Comparison of ENCODE assay signal across 7 cellular contexts in genomic region chr13:52497979-52498378, GRCh38. TPM values are rescaled to one million over a fixed set of nuclear protein-coding genes. Genes with fewer than 3 reads are reported as not detected.
DNase-seq lines count a peak whose midpoint lies in the region; ATAC-seq, FAIRE-seq and TF ChIP-seq lines count a peak whose summit lies in the region.
"Not testable (repeated sequence)": the region's sequence is repeated elsewhere in the genome, so short reads cannot be mapped to it uniquely, and the experiment has no call there.

No MANE protein-coding gene starts in this region.

- not testable (repeated sequence) for H3K9me3 ChIP-seq in K562 (replicated peaks; ENCODE audit: control insufficient read depth, insufficient read depth, low read depth, low read length)

- not testable (repeated sequence) for H3K4me1 Mint-ChIP-seq in T-cell

- in situ Hi-C loops in K562 (cut with MboI) = loop anchor here (5.0 kb wide), 1 partner anchor 171 kb away; no protein-coding TSS in a partner anchor

- H4K20me1 ChIP-seq in K562 (replicated peaks; ENCODE audit: control insufficient read depth, insufficient read depth, low read length) = not testable (repeated sequence)

- not testable (repeated sequence) for H3K4me3 Mint-ChIP-seq in T-cell

- not testable (repeated sequence) for H3K79me2 ChIP-seq in K562 (ENCODE audit: control insufficient read depth, insufficient read depth, low read length)

- not testable (repeated sequence) for H3K27ac ChIP-seq in K562 (ENCODE audit: extremely low read depth, low read depth, low read length)

- not testable (repeated sequence) for TF ChIP-seq POLR2A in K562 (conservative IDR thresholded peaks at IDR 0.05)

- not testable (repeated sequence) for TF ChIP-seq EP300 in K562 (IDR thresholded peaks at IDR 0.05; ENCODE audit: low read length)

- H3K4me2 ChIP-seq in K562 (ENCODE audit: insufficient read depth, low read length) = not testable (repeated sequence)

- not testable (repeated sequence) for H3K36me3 Mint-ChIP-seq in T-cell

- DNase-seq in T-cell; K562 (ENCODE audit: extremely low read depth in 1 of 4, low spot score in 3 of 4): not testable (repeated sequence)

- 36% methylated on average over 2 of the region's 3 CpGs for WGBS in K562 (ENCODE audit: insufficient coverage, low coverage, missing lambda C conversion rate)

- H3K9me1 ChIP-seq in K562 (ENCODE audit: control insufficient read depth, insufficient read depth, low read length) = not testable (repeated sequence)

- not testable (repeated sequence) for H3K9ac ChIP-seq in K562 (ENCODE audit: insufficient read depth in 1 of 2, low read depth in 2 of 2, low read length in 2 of 2)

- not testable (repeated sequence) for H3K27me3 ChIP-seq in K562 (ENCODE audit: control insufficient read depth in 2 of 2, insufficient read depth in 2 of 2, low read length in 2 of 2)

- TF ChIP-seq RAD21 in K562 (CRISPR knock-in tag; conservative IDR thresholded peaks at IDR 0.05 in 1 of 2, IDR thresholded peaks at IDR 0.05 in 1 of 2) = not testable (repeated sequence)

- intact Hi-C loops in K562 (cut with micrococcal nuclease) = not testable (repeated sequence)

- not testable (repeated sequence) for FAIRE-seq in K562 (lab: Jason Lieb, UNC)

- peak overlapping the region; percentile 23 to 28 for H3K27ac Mint-ChIP-seq in T-cell

- H3K27me3 Mint-ChIP-seq in T-cell = not testable (repeated sequence)

- not testable (repeated sequence) for H3K9me3 Mint-ChIP-seq in T-cell

- not testable (repeated sequence) for BruUV-seq in K562 (replicated peaks; lab: Mats Ljungman, UMichigan)

- not testable (repeated sequence) for TF ChIP-seq CTCF in K562 (IDR thresholded peaks at IDR 0.05 in 2 of 3, conservative IDR thresholded peaks at IDR 0.05 in 1 of 3; ENCODE audit: insufficient read depth in 2 of 3, low read depth in 1 of 3, low read length in 3 of 3)

- H3K36me3 ChIP-seq in K562 (ENCODE audit: control insufficient read depth, insufficient read depth, low read length) = not testable (repeated sequence)

- not testable (repeated sequence) for H2AFZ ChIP-seq in K562 (ENCODE audit: low read depth, low read length)

- H3K4me1 ChIP-seq in K562 (replicated peaks in 1 of 2; ENCODE audit: control insufficient read depth in 2 of 2, insufficient read depth in 2 of 2, low read length in 2 of 2) = not testable (repeated sequence)

- CTCF ChIA-PET in T-cell (lab: Charles Lee); K562 (lab: Yijun Ruan, JAX; ENCODE audit: low intra/inter-chr PET ratio): not testable (repeated sequence)

- not testable (repeated sequence) for H3K4me3 ChIP-seq in K562

- POLR2A ChIA-PET in T-cell (lab: Charles Lee); K562 (lab: Yijun Ruan, JAX): not testable (repeated sequence)

- peak; percentile 85 for ATAC-seq in GM18511 (IDR thresholded peaks at IDR 0.05; ENCODE audit: unreplicated experiment)
- ATAC-seq in GM19372 (IDR thresholded peaks at IDR 0.05; ENCODE audit: low read depth, unreplicated experiment) = peak; percentile 71
- ATAC-seq in GM21515 (IDR thresholded peaks at IDR 0.05; ENCODE audit: unreplicated experiment) = peak; percentile 82
- peak; percentile 80 for ATAC-seq in HG02973 (IDR thresholded peaks at IDR 0.05; ENCODE audit: unreplicated experiment)
- ATAC-seq in HG03354 (IDR thresholded peaks at IDR 0.05; ENCODE audit: poor library complexity, severe bottlenecking, unreplicated experiment) = peak; percentile 71
- ATAC-seq in T-cell (replicated peaks in 1 of 4); K562: not testable (repeated sequence)

TF ChIP-seq in K562, 482 proteins besides CTCF, POLR2A, EP300 and RAD21:
- TF ChIP-seq RAD51 (IDR thresholded peaks at IDR 0.05; ENCODE audit: borderline replicate concordance, low read depth) = 0 out of 2 replicates have a peak, but pooled peaks have one; percentile 11
TF ChIP-seq in K562: peak in this region for 1; not testable (repeated sequence) for 481.

RNA-seq across cellular contexts. Expression of gene CKAP2, which starts 42.7 kb away (rescaled TPM):
- 10 to 100 TPM in 4 of 5 donors, 1 to 10 TPM in 1; 9.0 to 38.7 (median 12.0) TPM for total RNA-seq in T-cell
- 11.1 and 56.9 TPM in 2 replicates for total RNA-seq in K562 (2011; cell fraction: chromatin; rRNA removed; ENCODE audit: low replicate concordance)
- 5.5 and 8.9 TPM in 2 replicates for total RNA-seq in K562 (2011; cell fraction: nucleolus; rRNA removed)
- 15.3 and 20.2 TPM in 2 replicates for total RNA-seq in K562 (2011; cell fraction: nucleoplasm; rRNA removed)
- total RNA-seq in K562 (2014; rRNA removed) = 31.3 and 34.8 TPM in 2 replicates
- 45.5 and 54.6 TPM in 2 replicates for total RNA-seq in K562 (2014; rRNA removed; fragmentation: Illumina TruSeq; extraction: Trizol)
- total RNA-seq in K562 (2015; rRNA removed; fragmentation: Illumina TruSeq; extraction: Trizol) = 47.7 and 55.1 TPM in 2 replicates
- 41.4 and 45.1 TPM in 2 replicates for total RNA-seq in K562 (2021)
- polyA plus RNA-seq in K562 (2011; rRNA removed) = 17.9 and 24.2 TPM in 2 replicates
- 4.9 and 10.3 TPM in 2 replicates for polyA plus RNA-seq in K562 (2011; cell fraction: cytosol; rRNA removed)
- 11.0 and 13.3 TPM in 2 replicates for polyA plus RNA-seq in K562 (2011; cell fraction: nucleus; rRNA removed)
- 35.6 and 40.5 TPM in 2 replicates for polyA plus RNA-seq in K562 (2012)
- polyA plus RNA-seq in K562 (2014; fragmentation: Illumina TruSeq; extraction: Trizol) = 53.5 and 63.5 TPM in 2 replicates
- polyA plus RNA-seq in K562 (2014; fragmentation: Nextera tagmentation; extraction: Ambion mirVana) = 10 to 100 TPM; 21.9 to 26.8 TPM
- polyA plus RNA-seq in K562 (2014; rRNA removed) = 24.8 and 31.5 TPM in 2 replicates
- 37.7 and 45.4 TPM in 2 replicates for polyA minus RNA-seq in K562 (2011; rRNA and poly(A)+ RNA removed)
- 16.1 and 18.2 TPM in 2 replicates for polyA minus RNA-seq in K562 (2011; cell fraction: cytosol; rRNA and poly(A)+ RNA removed)
- polyA minus RNA-seq in K562 (2011; cell fraction: nucleus; rRNA and poly(A)+ RNA removed) = 11.2 and 24.5 TPM in 2 replicates

RNA-seq across cellular contexts. Expression of gene VPS36, which starts 47.5 kb away (rescaled TPM):
- 10 to 100 TPM; 43.3 to 53.7 (median 49.2) TPM for total RNA-seq in T-cell
- total RNA-seq in K562 (2011; cell fraction: chromatin; rRNA removed; ENCODE audit: low replicate concordance) = 37.8 and 110 TPM in 2 replicates
- total RNA-seq in K562 (2011; cell fraction: nucleolus; rRNA removed) = 16.7 and 18.0 TPM in 2 replicates
- total RNA-seq in K562 (2011; cell fraction: nucleoplasm; rRNA removed) = 44.4 and 68.8 TPM in 2 replicates
- total RNA-seq in K562 (2014; rRNA removed) = 21.6 and 23.7 TPM in 2 replicates
- total RNA-seq in K562 (2014; rRNA removed; fragmentation: Illumina TruSeq; extraction: Trizol) = 29.8 and 31.6 TPM in 2 replicates
- total RNA-seq in K562 (2015; rRNA removed; fragmentation: Illumina TruSeq; extraction: Trizol) = 29.3 and 30.6 TPM in 2 replicates
- total RNA-seq in K562 (2021) = 22.5 and 24.6 TPM in 2 replicates
- 18.8 and 24.6 TPM in 2 replicates for polyA plus RNA-seq in K562 (2011; rRNA removed)
- polyA plus RNA-seq in K562 (2011; cell fraction: cytosol; rRNA removed) = 6.4 and 12.6 TPM in 2 replicates
- polyA plus RNA-seq in K562 (2011; cell fraction: nucleus; rRNA removed) = 31.2 and 44.9 TPM in 2 replicates
- 14.7 and 22.9 TPM in 2 replicates for polyA plus RNA-seq in K562 (2012)
- 22.5 and 28.1 TPM in 2 replicates for polyA plus RNA-seq in K562 (2014; fragmentation: Illumina TruSeq; extraction: Trizol)
- polyA plus RNA-seq in K562 (2014; fragmentation: Nextera tagmentation; extraction: Ambion mirVana) = 10 to 100 TPM in 1 of 2 experiments, 1 to 10 TPM in 1; 8.4 to 12.2 TPM
- polyA plus RNA-seq in K562 (2014; rRNA removed) = 20.3 and 24.0 TPM in 2 replicates
- 20.3 and 24.2 TPM in 2 replicates for polyA minus RNA-seq in K562 (2011; rRNA and poly(A)+ RNA removed)
- polyA minus RNA-seq in K562 (2011; cell fraction: cytosol; rRNA and poly(A)+ RNA removed) = 10.3 and 10.6 TPM in 2 replicates
- 14.4 and 31.3 TPM in 2 replicates for polyA minus RNA-seq in K562 (2011; cell fraction: nucleus; rRNA and poly(A)+ RNA removed)
